Comparison of ENCODE assay signal across 22 cellular contexts in the genomic region with DNA sequence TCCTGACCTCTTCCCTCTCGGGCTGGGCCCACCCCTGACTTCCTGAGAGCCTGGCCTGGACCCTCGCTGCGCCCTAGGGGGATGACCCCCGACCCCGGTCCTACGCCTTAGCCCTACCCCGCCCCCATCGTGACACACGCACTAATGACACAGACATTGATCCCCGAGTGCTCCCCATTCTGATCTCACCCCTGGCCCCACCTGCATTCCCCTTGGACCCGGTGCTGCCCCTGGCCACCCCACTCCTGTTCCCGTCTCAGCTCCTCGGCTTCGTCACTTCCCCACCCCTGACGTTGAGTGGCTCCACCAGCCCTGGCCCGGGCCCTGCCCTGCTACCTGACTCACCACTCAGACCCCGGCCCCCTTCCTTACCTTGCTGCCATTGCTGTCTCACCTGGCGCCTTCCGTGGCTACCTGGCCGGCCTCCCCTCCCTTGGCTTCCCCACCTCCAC. TPM values are rescaled to one million over a fixed set of nuclear protein-coding genes. Genes with fewer than 3 reads are reported as not detected.
A peak's percentile ranks its signal among the peaks of the same experiment; 100 is the strongest.
DNase-seq lines count a peak whose midpoint lies in the region; ATAC-seq and TF ChIP-seq lines count a peak whose summit lies in the region.
"Had no signal": no experiment of that assay in that cellular context is flagged by ENCODE, and none has a peak within 500 bp of the region (broad histone marks: within the 10 kb centered on the region; RNA-seq: fewer than 3 reads in every experiment).

No MANE protein-coding gene starts in this region.

- no peaks in the 10 kb centered on the region for H4K20me1 ChIP-seq in MM.1S (ENCODE audit: insufficient read depth, low read length)

- peaks cover 17 to 63% of the 10 kb centered on the region in 2 experiments; a peak in 2 of 3 replicates for H3K36me3 ChIP-seq in HEK293 (ENCODE audit: control insufficient read depth in 2 of 2, insufficient read depth in 1 of 2, low read length in 2 of 2)
- H3K36me3 ChIP-seq in MM.1S (replicated peaks; ENCODE audit: insufficient read depth, low read length) = no peaks in the 10 kb centered on the region

- H3K9me2 ChIP-seq in MM.1S (replicated peaks; ENCODE audit: insufficient read depth, low read length) = no peaks in the 10 kb centered on the region

- H3K27ac ChIP-seq in HEK293 (ENCODE audit: extremely low read depth, low read depth, low read length) (no peak overlapping the region), MM.1S (ENCODE audit: low read length) (no peak overlapping the region)
- H3K27ac ChIP-seq: esophagus muscularis mucosa, foreskin keratinocyte, stomach, tibial artery had no signal

- peaks cover 53% of the 10 kb centered on the region for H3K36me3 Mint-ChIP-seq in activated naive CD8-positive, alpha-beta T cell treated with anti-CD3 and anti-CD28 coated beads for 36 hours

- no peaks in the 10 kb centered on the region for H3K79me2 ChIP-seq in MM.1S (ENCODE audit: low read length)

- POLR2A ChIA-PET in HEK293 (lab: Yijun Ruan, JAX) = no interaction called here

- H3K27me3 Mint-ChIP-seq in activated naive CD8-positive, alpha-beta T cell treated with anti-CD3 and anti-CD28 coated beads for 36 hours = no peaks in the 10 kb centered on the region
- H3K27me3 Mint-ChIP-seq: activated CD4-positive, alpha-beta memory T cell treated with anti-CD3 and anti-CD28 coated beads, Interleukin-2, amount 10 ng/mL, durations not matched to agents 7 days and 5 days; activated naive CD8-positive, alpha-beta T cell; dendritic cell treated with granulocyte-macrophage colony-stimulating factor and Interleukin-4, amounts not matched to agents 40 ng/mL and 50 ng/mL, for 4 days; naive thymus-derived CD4-positive, alpha-beta T cell had no signal

- CTCF ChIA-PET in HEK293 (lab: Yijun Ruan, JAX) = no interaction called here

- no peak overlapping the region for H3K9ac ChIP-seq in MM.1S (ENCODE audit: low read length)

- no peaks in the 10 kb centered on the region for H3K9me3 ChIP-seq in HEK293 (ENCODE audit: control insufficient read depth, insufficient read depth, low read depth, low read length)
- no peaks in the 10 kb centered on the region for H3K9me3 ChIP-seq in MM.1S (replicated peaks; ENCODE audit: insufficient read depth, low read length)
- H3K9me3 ChIP-seq: esophagus muscularis mucosa, stomach, tibial artery had no signal

- H3K9me3 Mint-ChIP-seq in activated naive CD8-positive, alpha-beta T cell treated with anti-CD3 and anti-CD28 coated beads for 36 hours = no peaks in the 10 kb centered on the region
- H3K9me3 Mint-ChIP-seq: activated CD4-positive, alpha-beta memory T cell treated with anti-CD3 and anti-CD28 coated beads, Interleukin-2, amount 10 ng/mL, durations not matched to agents 7 days and 5 days; CD8-positive, alpha-beta T cell; dendritic cell treated with granulocyte-macrophage colony-stimulating factor and Interleukin-4, amounts not matched to agents 40 ng/mL and 50 ng/mL, for 4 days; naive thymus-derived CD4-positive, alpha-beta T cell; T-helper 1 cell treated with Interleukin-12 subunit alpha and Interleukin-12 subunit beta and Interleukin-4 antibody, amounts not matched to agents 30 μg/mL and 1 μg/mL, for 36 hours had no signal

- no peak overlapping the region for H2AFZ ChIP-seq in MM.1S (ENCODE audit: low read length)

- no peaks in the 10 kb centered on the region for H3F3A ChIP-seq in MM.1S (ENCODE audit: insufficient read depth, low read length)

- peak overlapping the region; percentile 3 for H3K27ac Mint-ChIP-seq in activated naive CD8-positive, alpha-beta T cell treated with anti-CD3 and anti-CD28 coated beads for 36 hours
- H3K27ac Mint-ChIP-seq: activated CD4-positive, alpha-beta memory T cell treated with anti-CD3 and anti-CD28 coated beads, Interleukin-2, amount 10 ng/mL, durations not matched to agents 7 days and 5 days; activated naive CD8-positive, alpha-beta T cell; CD8-positive, alpha-beta T cell; dendritic cell treated with granulocyte-macrophage colony-stimulating factor and Interleukin-4, amounts not matched to agents 40 ng/mL and 50 ng/mL, for 4 days; T-helper 1 cell treated with Interleukin-12 subunit alpha and Interleukin-12 subunit beta and Interleukin-4 antibody, amounts not matched to agents 30 μg/mL and 1 μg/mL, for 36 hours had no signal

- ATAC-seq in omental fat pad (ENCODE audit: low FRiP score) = peak; percentile 18
- ATAC-seq: CD8-positive, alpha-beta T cell had no signal

- no peak for TF ChIP-seq CTCF in HEK293 (tag by site-specific recombination; IDR thresholded peaks at IDR 0.05)
- no peak for TF ChIP-seq CTCF in omental fat pad (IDR thresholded peaks at IDR 0.05)
- TF ChIP-seq CTCF in MM.1S (IDR thresholded peaks at IDR 0.05; ENCODE audit: low read length) = no peak

- H3K4me1 ChIP-seq in HEK293 (ENCODE audit: control insufficient read depth, insufficient read depth, low read length) (no peaks in the 10 kb centered on the region), MM.1S (ENCODE audit: low read length) (no peaks in the 10 kb centered on the region)
- H3K4me1 ChIP-seq: esophagus muscularis mucosa, foreskin keratinocyte, stomach, tibial artery had no signal

- H3K4me1 Mint-ChIP-seq in activated naive CD8-positive, alpha-beta T cell treated with anti-CD3 and anti-CD28 coated beads for 36 hours = peaks cover 12% of the 10 kb centered on the region

- DNase-seq in NCI-H2081 (lab: John Stamatoyannopoulos, UW) (peak; percentile 53), NCI-H2081 treated with DMSO at 0.1 percent for 48 hours (lab: John Stamatoyannopoulos, UW) (no peak), omental fat pad (ENCODE audit: low spot score) (no peak), ecto neural progenitor cell (ENCODE audit: low spot score) (no peak), kidney glomerular epithelial cell (lab: John Stamatoyannopoulos, UW) (no peak), MM.1S (no peak)
- no peak for DNase-seq in activated naive CD8-positive, alpha-beta T cell treated with anti-CD3 and anti-CD28 coated beads for 36 hours
- DNase-seq: activated CD4-positive, alpha-beta memory T cell treated with anti-CD3 and anti-CD28 coated beads, Interleukin-2, amount 10 ng/mL, durations not matched to agents 7 days and 5 days; AML-193; CD8-positive, alpha-beta T cell; central memory CD4-positive, alpha-beta T cell; DMS 273 treated with DMSO at 0.1 percent for 48 hours; foreskin keratinocyte; naive thymus-derived CD4-positive, alpha-beta T cell; occipital lobe had no signal

- H3K27me3 ChIP-seq in MM.1S (replicated peaks; ENCODE audit: insufficient read depth, low read length) = no peaks in the 10 kb centered on the region
- H3K27me3 ChIP-seq: esophagus muscularis mucosa, foreskin keratinocyte, stomach, tibial artery had no signal

- H3K4me3 ChIP-seq in HEK293 (ENCODE audit: low read depth, low read length) (no peak overlapping the region), MM.1S (ENCODE audit: low read length) (no peak overlapping the region)
- H3K4me3 ChIP-seq: esophagus muscularis mucosa, stomach, tibial artery had no signal

- H3K4me2 ChIP-seq in MM.1S (ENCODE audit: low read depth, low read length) = no peak overlapping the region

- no peak overlapping the region for H3K4me3 Mint-ChIP-seq in activated naive CD8-positive, alpha-beta T cell treated with anti-CD3 and anti-CD28 coated beads for 36 hours
- H3K4me3 Mint-ChIP-seq: activated CD4-positive, alpha-beta memory T cell treated with anti-CD3 and anti-CD28 coated beads, Interleukin-2, amount 10 ng/mL, durations not matched to agents 7 days and 5 days; activated naive CD8-positive, alpha-beta T cell; CD8-positive, alpha-beta T cell; dendritic cell treated with granulocyte-macrophage colony-stimulating factor and Interleukin-4, amounts not matched to agents 40 ng/mL and 50 ng/mL, for 4 days; naive thymus-derived CD4-positive, alpha-beta T cell; T-helper 1 cell treated with Interleukin-12 subunit alpha and Interleukin-12 subunit beta and Interleukin-4 antibody, amounts not matched to agents 30 μg/mL and 1 μg/mL, for 36 hours had no signal

TF ChIP-seq in HEK293, 187 proteins besides CTCF, POLR2A, EP300 and RAD21 (continues in another document):
- TF ChIP-seq HOXA7 (CRISPR knock-in tag; IDR thresholded peaks at IDR 0.05; ENCODE audit: borderline replicate concordance) (0 out of 2 replicates have a peak, but pooled peaks have one; percentile 2), ZNF639 (tag by site-specific recombination; IDR thresholded peaks at IDR 0.05) (no peak), ZNF324 (tag by site-specific recombination; IDR thresholded peaks at IDR 0.05) (no peak), ZNF626 (tag by site-specific recombination; IDR thresholded peaks at IDR 0.05) (no peak), BCL11A (tag by site-specific recombination; IDR thresholded peaks at IDR 0.05; ENCODE audit: low read depth) (0 out of 2 replicates have a peak, but pooled peaks have one; percentile 1), ZNF777 (tag by site-specific recombination; IDR thresholded peaks at IDR 0.05; ENCODE audit: borderline replicate concordance) (no peak), RBAK (tag by site-specific recombination; IDR thresholded peaks at IDR 0.05) (no peak), SP7 (tag by site-specific recombination; IDR thresholded peaks at IDR 0.05) (no peak), ZNF555 (tag by site-specific recombination; conservative IDR thresholded peaks at IDR 0.05) (no peak), ZNF394 (tag by site-specific recombination; IDR thresholded peaks at IDR 0.05; ENCODE audit: borderline replicate concordance) (no peak), ZNF184 (tag by site-specific recombination; IDR thresholded peaks at IDR 0.05) (no peak), ZNF292 (tag by site-specific recombination; IDR thresholded peaks at IDR 0.05; ENCODE audit: borderline replicate concordance, low read depth) (no peak), OVOL3 (tag by site-specific recombination; IDR thresholded peaks at IDR 0.05) (no peak), ZNF112 (tag by site-specific recombination; IDR thresholded peaks at IDR 0.05) (no peak)

RNA-seq across cellular contexts. Expression of gene RBCK1, which starts 12.1 kb away (rescaled TPM):
- 100 to 1,000 TPM; 113 to 115 TPM for total RNA-seq in activated naive CD8-positive, alpha-beta T cell treated with anti-CD3 and anti-CD28 coated beads for 36 hours
- total RNA-seq in omental fat pad = 10 to 100 TPM; 49.9 to 88.1 (median 52.9) TPM

RNA-seq across cellular contexts. Expression of gene TRIB3, which starts 39.6 kb away (rescaled TPM):
- 10 to 100 TPM; 57.8 to 58.0 TPM for total RNA-seq in activated naive CD8-positive, alpha-beta T cell treated with anti-CD3 and anti-CD28 coated beads for 36 hours
- 10 to 100 TPM in 1 of 4 donors, 1 to 10 TPM in 3; 5.5 to 10.6 (median 6.2) TPM for total RNA-seq in omental fat pad

RNA-seq across cellular contexts. Expression of gene TBC1D20, which starts 42.1 kb away (rescaled TPM):
- 10 to 100 TPM; 18.4 to 18.6 TPM for total RNA-seq in activated naive CD8-positive, alpha-beta T cell treated with anti-CD3 and anti-CD28 coated beads for 36 hours
- total RNA-seq in omental fat pad = 10 to 100 TPM; 37.2 to 60.6 (median 53.3) TPM

Comparison
In these comparisons a context has a peak if more than half of its experiments do, and no peak if none do; other contexts are left out.
1. DNase-seq: peak in NCI-H2081 (2 of 2); none in NCI-H2081 treated with DMSO at 0.1 percent for 48 hours (single experiment), activated naive CD8-positive, alpha-beta T cell treated with anti-CD3 and anti-CD28 coated beads for 36 hours (single experiment), omental fat pad (single experiment), ecto neural progenitor cell (single experiment), kidney glomerular epithelial cell (single experiment) and MM.1S (single experiment).
2. RNA of gene TRIB3, which starts 39.6 kb away (total RNA-seq): 57.8 to 58.0 TPM in activated naive CD8-positive, alpha-beta T cell treated with anti-CD3 and anti-CD28 coated beads for 36 hours; 5.5 to 10.6 TPM in omental fat pad; every median in the first group is over 4 times any median in the second.